8 cellular contexts compared by ENCODE assay signal in the genomic region with DNA sequence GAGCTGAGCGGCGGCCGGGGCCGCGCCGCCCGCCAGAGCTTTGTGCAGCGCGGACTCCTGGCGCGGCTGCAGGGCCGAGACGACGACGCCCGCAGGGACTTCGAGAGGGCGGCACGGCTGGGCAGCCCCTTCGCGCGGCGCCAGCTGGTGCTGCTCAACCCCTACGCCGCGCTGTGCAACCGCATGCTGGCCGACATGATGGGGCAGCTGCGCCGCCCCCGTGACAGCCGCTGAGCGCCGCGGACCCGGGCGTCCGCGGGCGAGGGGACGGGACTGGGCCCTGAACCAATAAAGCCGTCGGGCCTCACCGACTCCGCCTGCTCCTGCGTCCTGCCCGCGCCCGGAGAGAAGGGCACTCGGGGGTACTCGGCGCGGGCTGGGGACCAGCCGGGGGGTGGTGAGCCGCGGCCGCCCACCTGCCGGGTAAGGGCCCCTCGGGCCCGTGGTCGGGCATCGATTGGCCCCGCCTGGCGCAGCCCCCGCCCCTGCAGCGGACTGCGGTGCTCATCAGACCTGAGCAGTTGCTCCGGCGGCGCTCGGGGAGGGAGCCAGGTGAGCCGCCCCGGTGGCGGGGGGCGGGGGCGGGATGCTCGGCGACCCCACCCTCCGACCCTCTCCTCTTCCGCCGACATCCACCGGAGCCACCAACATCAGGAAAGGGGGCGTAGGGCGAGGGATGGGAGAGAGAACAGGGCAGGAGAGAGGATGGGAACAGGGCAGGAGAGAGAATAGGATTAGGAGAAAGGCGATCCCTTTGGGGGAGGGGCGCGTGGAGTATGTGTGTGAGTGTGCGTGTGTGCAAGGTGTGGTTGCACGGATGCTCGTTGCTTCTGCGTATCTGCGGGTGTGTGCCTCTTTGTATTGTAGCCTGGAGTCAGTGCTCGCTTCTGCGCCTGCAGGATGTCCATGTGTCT. TPM values are rescaled to one million over a fixed set of nuclear protein-coding genes. Genes with fewer than 3 reads are reported as not detected.
DNase-seq lines count a peak whose midpoint lies in the region; ATAC-seq and TF ChIP-seq lines count a peak whose summit lies in the region.

A gene (plus strand): TSS at position 510 of the 914 bp plus-strand sequence. CDS start 610 bp downstream, outside the sequence.

- ATAC-seq in GM21390 (IDR thresholded peaks at IDR 0.05; ENCODE audit: unreplicated experiment) (peak; percentile 61), GM21786 (IDR thresholded peaks at IDR 0.05; ENCODE audit: unreplicated experiment) (no peak)

- H3K36me3 Mint-ChIP-seq in Caco-2 (ENCODE audit: insufficient read depth, unreplicated experiment): peaks cover 26% of the 10 kb centered on the region

- no peaks in the 10 kb centered on the region for H3K27me3 Mint-ChIP-seq in Caco-2 (ENCODE audit: insufficient read depth, unreplicated experiment)

- H3K27ac ChIP-seq in WERI-Rb-1 (peak within 1 kb of the TSS; percentile 92), spleen (peak within 1 kb of the TSS; percentile 51 to 80 (median 72))

- no peaks in the 10 kb centered on the region for H3K9me3 Mint-ChIP-seq in Caco-2 (ENCODE audit: unreplicated experiment)

- H3K9me3 ChIP-seq in Caco-2 (no peaks in the 10 kb centered on the region), WERI-Rb-1 (ENCODE audit: severe bottlenecking) (no peaks in the 10 kb centered on the region), spleen (no peaks in the 10 kb centered on the region)

- CTCF ChIA-PET in Caco-2 (lab: Charles Lee): interaction anchor here (0.8 to 1.0 kb wide), 3 partner anchors 9 to 333 kb away, joined by 3 to 4 read pairs (median 3); no protein-coding TSS in a partner anchor

- TSS peak; percentile 19 for BruUV-seq in Caco-2 (replicated peaks; lab: Mats Ljungman, UMichigan)

- H3K27me3 ChIP-seq in Caco-2 (replicated peaks; ENCODE audit: control insufficient read depth, insufficient read depth, low read length) (no peaks in the 10 kb centered on the region), WERI-Rb-1 (ENCODE audit: insufficient read depth, low read depth, severe bottlenecking) (no peaks in the 10 kb centered on the region), spleen (replicated peaks in 1 of 7) (peaks cover 0 to 10% (median 0%) of the 10 kb centered on the region in 7 donors)

- H3K4me1 ChIP-seq in Caco-2 (peaks cover 39% of the 10 kb centered on the region), spleen (peaks cover 8 to 45% (median 26%) of the 10 kb centered on the region in 6 donors)

- intact Hi-C loops in Caco-2 (cut with micrococcal nuclease; ENCODE audit: unreplicated experiment): loop anchor here (1.0 to 2.0 kb wide), 3 partner anchors 16 to 35 kb away; no protein-coding TSS in a partner anchor
- intact Hi-C loops in spleen (cut with DNase I; ENCODE audit: low total_unique reads): no loop called here

- H3K36me3 ChIP-seq in Caco-2 (ENCODE audit: control insufficient read depth, insufficient read depth, low read length) (peaks cover 4% of the 10 kb centered on the region), WERI-Rb-1 (peaks cover 10% of the 10 kb centered on the region), spleen (peaks cover 0 to 20% (median 3%) of the 10 kb centered on the region in 6 donors)

- WGBS in spleen, 5 donors: 1 to 4% (median 2%) methylated on average over 46 to 94 of the region's 94 CpGs

- DNase-seq in Caco-2 (peak; percentile 89 to 95), NAMALWA (ENCODE audit: low spot score) (peak; percentile 48), WERI-Rb-1 (peak; percentile 85), cardiac fibroblast (ENCODE audit: low read depth in 2 of 2) (peak; percentile 29 to 40), iris pigment epithelial cell (ENCODE audit: low read depth) (peak; percentile 49), spleen (peak; percentile 92)

- peak within 1 kb of the TSS; percentile 43 for H3K27ac Mint-ChIP-seq in Caco-2 (ENCODE audit: unreplicated experiment)

- POLR2A ChIA-PET in Caco-2 (lab: Charles Lee): interaction anchor here (0.6 kb wide), 2 partner anchors 20 to 22 kb away, joined by 3 to 4 read pairs; no protein-coding TSS in a partner anchor

- H3K4me3 Mint-ChIP-seq in Caco-2 (ENCODE audit: unreplicated experiment): peak within 1 kb of the TSS; percentile 98

- TF ChIP-seq CTCF in Caco-2 (IDR thresholded peaks at IDR 0.05; ENCODE audit: insufficient read depth in 1 of 2, low read depth in 1 of 2, low read length in 1 of 2, severe bottlenecking in 1 of 2, unreplicated experiment in 1 of 2): no peak
- no peak for TF ChIP-seq CTCF in WERI-Rb-1 (IDR thresholded peaks at IDR 0.05; ENCODE audit: low read depth, low read length)
- no peak for TF ChIP-seq CTCF in cardiac fibroblast (IDR thresholded peaks at IDR 0.05; ENCODE audit: low read depth, low read length)
- peak in 1 of 11 experiments; percentile 6 for TF ChIP-seq CTCF in spleen (IDR thresholded peaks at IDR 0.05 in 8 of 11, conservative IDR thresholded peaks at IDR 0.05 in 3 of 11)

- peaks cover 34% of the 10 kb centered on the region for H3K4me1 Mint-ChIP-seq in Caco-2 (ENCODE audit: low read depth, unreplicated experiment)

- H3K4me3 ChIP-seq in Caco-2 (ENCODE audit: low read depth, low read length) (peak within 1 kb of the TSS; percentile 57), WERI-Rb-1 (ENCODE audit: low read depth, low read length) (peak within 1 kb of the TSS; percentile 71), cardiac fibroblast (replicated peaks in 1 of 2; ENCODE audit: low read depth in 2 of 2, low read length in 2 of 2) (peak within 1 kb of the TSS; percentile 49 to 61), spleen (peak within 1 kb of the TSS; percentile 80 to 98 (median 92))

- TF ChIP-seq POLR2A in spleen (IDR thresholded peaks at IDR 0.05): peak in 2 of 3 donors; percentile 24 to 40

RNA-seq across cellular contexts. Expression of the gene that starts here (rescaled TPM):
- total RNA-seq in Caco-2 (2022) (53.8 and 63.1 TPM in 2 replicates), spleen (10 to 100 TPM in 5 of 7 donors, 1 to 10 TPM in 2; 8.5 to 23.8 (median 12.6) TPM)
- polyA plus RNA-seq in spleen: 1 to 10 TPM; 5.2 to 7.0 (median 6.5) TPM

Comparison
In these comparisons a context has a peak if more than half of its experiments do, and no peak if none do; other contexts are left out.
1. DNase-seq: peak in every context shown above with its lines; median percentile 92 in Caco-2; 92 in spleen; 85 in WERI-Rb-1; 49 in iris pigment epithelial cell; 48 in NAMALWA; 34 in cardiac fibroblast.